8 cellular contexts compared by ENCODE assay signal in genomic region chr14:51860836-51861583, GRCh38. TPM values are rescaled to one million over a fixed set of nuclear protein-coding genes. Genes with fewer than 3 reads are reported as not detected.
DNase-seq lines count a peak whose midpoint lies in the region; ATAC-seq and TF ChIP-seq lines count a peak whose summit lies in the region.

No MANE protein-coding gene starts in this region.

- peak overlapping the region; percentile 88 for H3K27ac Mint-ChIP-seq in activated naive CD8-positive, alpha-beta T cell treated with anti-CD3 and anti-CD28 coated beads, Interleukin-2, amount 10 ng/mL, durations not matched to agents 7 days and 5 days
- peak overlapping the region in 5 of 6 donors; percentile 96 to 99 (median 96) for H3K27ac Mint-ChIP-seq in immature natural killer cell

- peak overlapping the region; percentile 67 for H3K27ac ChIP-seq in suprapubic skin

- H3K4me1 ChIP-seq in suprapubic skin, result peaks cover 19% of the 10 kb centered on the region

- H3K9me3 ChIP-seq in suprapubic skin, result no peaks in the 10 kb centered on the region

- no peaks in the 10 kb centered on the region for H3K36me3 ChIP-seq in suprapubic skin

- H3K27me3 ChIP-seq in suprapubic skin, result no peaks in the 10 kb centered on the region

- POLR2A ChIA-PET in activated naive CD8-positive, alpha-beta T cell treated with anti-CD3 and anti-CD28 coated beads, Interleukin-2, amount 10 ng/mL, durations not matched to agents 7 days and 5 days (lab: Charles Lee), result interaction anchor here (0.5 to 11.7 kb wide), 14 partner anchors 9 to 1995 kb away, joined by 3 to 257 read pairs (median 5); partner anchors contain the start of genes PTGER2, RTRAF and TMX1

- no peaks in the 10 kb centered on the region for H3K27me3 Mint-ChIP-seq in activated naive CD8-positive, alpha-beta T cell treated with anti-CD3 and anti-CD28 coated beads, Interleukin-2, amount 10 ng/mL, durations not matched to agents 7 days and 5 days
- H3K27me3 Mint-ChIP-seq in immature natural killer cell (ENCODE audit: low read depth in 3 of 3), result peaks cover 2 to 16% (median 11%) of the 10 kb centered on the region in 3 donors

- peaks cover 48% of the 10 kb centered on the region for H3K4me1 Mint-ChIP-seq in activated naive CD8-positive, alpha-beta T cell treated with anti-CD3 and anti-CD28 coated beads, Interleukin-2, amount 10 ng/mL, durations not matched to agents 7 days and 5 days
- peaks cover 35 to 63% of the 10 kb centered on the region in 2 donors for H3K4me1 Mint-ChIP-seq in immature natural killer cell

- WGBS in suprapubic skin, result 19% methylated on average over 13 of the region's 13 CpGs

- TF ChIP-seq CTCF in GM12875 (IDR thresholded peaks at IDR 0.05; ENCODE audit: borderline replicate concordance, insufficient read depth, low read depth, low read length) (no peak), suprapubic skin (IDR thresholded peaks at IDR 0.05) (no peak)

- peak; percentile 27 for ATAC-seq in HG03354 (IDR thresholded peaks at IDR 0.05; ENCODE audit: poor library complexity, severe bottlenecking, unreplicated experiment)
- ATAC-seq in activated naive CD8-positive, alpha-beta T cell treated with anti-CD3 and anti-CD28 coated beads, Interleukin-2, amount 10 ng/mL, durations not matched to agents 7 days and 5 days (ENCODE audit: low read depth), result no peak
- no peak for ATAC-seq in GM21529 (IDR thresholded peaks at IDR 0.05; ENCODE audit: unreplicated experiment)

- TF ChIP-seq POLR2A in suprapubic skin (IDR thresholded peaks at IDR 0.05), result no peak

- H3K4me3 ChIP-seq in GM12875 (ENCODE audit: low read depth, low read length) (peak overlapping the region; percentile 71), suprapubic skin (peak overlapping the region; percentile 47)

- H3K36me3 Mint-ChIP-seq in activated naive CD8-positive, alpha-beta T cell treated with anti-CD3 and anti-CD28 coated beads, Interleukin-2, amount 10 ng/mL, durations not matched to agents 7 days and 5 days, result peaks cover 30% of the 10 kb centered on the region
- peaks cover 3 to 5% (median 4%) of the 10 kb centered on the region in 3 donors for H3K36me3 Mint-ChIP-seq in immature natural killer cell

- no peak for TF ChIP-seq EP300 in suprapubic skin (IDR thresholded peaks at IDR 0.05)

- no peak for DNase-seq in activated naive CD8-positive, alpha-beta T cell treated with anti-CD3 and anti-CD28 coated beads, Interleukin-2, amount 10 ng/mL, durations not matched to agents 7 days and 5 days
- DNase-seq in immature natural killer cell, result peak in 2 of 3 donors; percentile 53 to 58
- DNase-seq in suprapubic skin (ENCODE audit: low spot score in 2 of 2), result no peak
- DNase-seq in SHP77 treated with DMSO at 0.1 percent for 48 hours (lab: John Stamatoyannopoulos, UW), result no peak
- DNase-seq in stimulated activated CD4-positive, alpha-beta T cell treated with anti-CD3 and anti-CD28 coated beads, Interleukin-4, amount 100 ng/mL, for 1 hour, result no peak

- H3K9me3 Mint-ChIP-seq in activated naive CD8-positive, alpha-beta T cell treated with anti-CD3 and anti-CD28 coated beads, Interleukin-2, amount 10 ng/mL, durations not matched to agents 7 days and 5 days, result peaks cover 12% of the 10 kb centered on the region
- H3K9me3 Mint-ChIP-seq in immature natural killer cell, result no peaks in the 10 kb centered on the region

- H3K4me3 Mint-ChIP-seq in activated naive CD8-positive, alpha-beta T cell treated with anti-CD3 and anti-CD28 coated beads, Interleukin-2, amount 10 ng/mL, durations not matched to agents 7 days and 5 days, result peak overlapping the region; percentile 97
- peak overlapping the region; percentile 95 to 98 (median 98) for H3K4me3 Mint-ChIP-seq in immature natural killer cell

RNA-seq across cellular contexts. Expression of gene GNG2, which starts 0.6 kb away (rescaled TPM):
- 100 to 1,000 TPM; 247 to 253 TPM for total RNA-seq in activated naive CD8-positive, alpha-beta T cell treated with anti-CD3 and anti-CD28 coated beads, Interleukin-2, amount 10 ng/mL, durations not matched to agents 7 days and 5 days
- polyA plus RNA-seq in immature natural killer cell, result 100 to 1,000 TPM; 391 to 466 (median 462) TPM
- 1 to 10 TPM; 3.6 to 8.1 (median 7.2) TPM for total RNA-seq in suprapubic skin

Comparison
In these comparisons a context has a peak if more than half of its experiments do, and no peak if none do; other contexts are left out.
1. DNase-seq: peak in immature natural killer cell (2 of 3); none in activated naive CD8-positive, alpha-beta T cell treated with anti-CD3 and anti-CD28 coated beads, Interleukin-2, amount 10 ng/mL, durations not matched to agents 7 days and 5 days (single experiment), suprapubic skin (0 of 2), SHP77 treated with DMSO at 0.1 percent for 48 hours (single experiment) and stimulated activated CD4-positive, alpha-beta T cell treated with anti-CD3 and anti-CD28 coated beads, Interleukin-4, amount 100 ng/mL, for 1 hour (single experiment).
2. RNA of gene GNG2, which starts 0.6 kb away (total RNA-seq): 247 to 253 TPM in activated naive CD8-positive, alpha-beta T cell treated with anti-CD3 and anti-CD28 coated beads, Interleukin-2, amount 10 ng/mL, durations not matched to agents 7 days and 5 days; 3.6 to 8.1 TPM in suprapubic skin; every median in the first group is over 10 times any median in the second.